24 cellular contexts compared by ENCODE assay signal in genomic region chr16:29126621-29127020, GRCh38.
DNase-seq lines count a peak whose midpoint lies in the region; ATAC-seq lines count a peak whose summit lies in the region.
"Had no signal": no experiment of that assay in that cellular context is flagged by ENCODE, and none has a peak within 500 bp of the region (broad histone marks: within the 10 kb centered on the region; RNA-seq: fewer than 3 reads in every experiment).

No MANE protein-coding gene starts in this region.

- no peaks in the 10 kb centered on the region for H3K9me3 ChIP-seq in CD4-positive, alpha-beta memory T cell (ENCODE audit: control insufficient read depth in 1 of 2, low read length in 2 of 2)
- H3K9me3 ChIP-seq: esophagus squamous epithelium, ovary, right atrium auricular region, upper lobe of left lung had no signal

- H3K4me3 Mint-ChIP-seq in activated T-cell treated with anti-CD3 and anti-CD28 coated beads, Interleukin-2, amount 50 U/mL, for 24 hours = no peak overlapping the region
- H3K4me3 Mint-ChIP-seq in CD4-positive, alpha-beta memory T cell = peak overlapping the region in 1 of 8 donors; percentile 32
- peak overlapping the region; percentile 22 to 54 for H3K4me3 Mint-ChIP-seq in effector memory CD8-positive, alpha-beta T cell
- peak overlapping the region; percentile 85 for H3K4me3 Mint-ChIP-seq in natural killer cell treated with Interleukin-12 subunit alpha and Interleukin-12 subunit beta and Interleukin-15 and Interleukin-18, amount 100 ng/mL, for 72 hours
- H3K4me3 Mint-ChIP-seq: activated naive CD4-positive, alpha-beta T cell treated with anti-CD3 and anti-CD28 coated beads for 36 hours; nephron had no signal

- peaks cover 67% of the 10 kb centered on the region for H3K36me3 Mint-ChIP-seq in activated T-cell treated with anti-CD3 and anti-CD28 coated beads, Interleukin-2, amount 50 U/mL, for 24 hours (ENCODE audit: low read depth)
- peaks cover 14 to 28% of the 10 kb centered on the region in 2 donors for H3K36me3 Mint-ChIP-seq in CD4-positive, alpha-beta memory T cell
- H3K36me3 Mint-ChIP-seq in effector memory CD8-positive, alpha-beta T cell (ENCODE audit: insufficient read depth) = peaks cover 25% of the 10 kb centered on the region
- no peaks in the 10 kb centered on the region for H3K36me3 Mint-ChIP-seq in natural killer cell treated with Interleukin-12 subunit alpha and Interleukin-12 subunit beta and Interleukin-15 and Interleukin-18, amount 100 ng/mL, for 72 hours

- H3K36me3 ChIP-seq in CD4-positive, alpha-beta memory T cell (ENCODE audit: insufficient read depth, low read length) = no peaks in the 10 kb centered on the region
- H3K36me3 ChIP-seq: esophagus squamous epithelium, ovary, right atrium auricular region, upper lobe of left lung had no signal

- no peak for DNase-seq in activated T-cell treated with anti-CD3 and anti-CD28 coated beads, Interleukin-2, amount 50 U/mL, for 24 hours
- no peak for DNase-seq in activated T-cell treated with anti-CD3 and anti-CD28 coated beads, Interleukin-2, amount 50 U/mL, for 48 hours
- no peak for DNase-seq in CD4-positive, alpha-beta memory T cell
- DNase-seq in effector memory CD8-positive, alpha-beta T cell = no peak
- no peak for DNase-seq in natural killer cell treated with Interleukin-12 subunit alpha and Interleukin-12 subunit beta and Interleukin-15 and Interleukin-18, amount 100 ng/mL, for 72 hours (ENCODE audit: low spot score)
- DNase-seq in medulla oblongata (ENCODE audit: extremely low spot score) = no peak
- DNase-seq in nucleus accumbens (lab: John Stamatoyannopoulos, UW) = no peak
- DNase-seq: Calu3; DND-41; esophagus squamous epithelium; HCEC 1CT; NCI-H1105; NCI-H1930; NCI-H526; ovary; stimulated activated CD4-positive, alpha-beta T cell treated with anti-CD3 and anti-CD28 coated beads, Interleukin-2, amount 100 ng/mL, for 48 hours; substantia nigra had no signal

- POLR2A ChIA-PET in CD4-positive, alpha-beta memory T cell (lab: Charles Lee; ENCODE audit: partially characterized antibody) = no interaction called here

- no peaks in the 10 kb centered on the region for H3K27me3 ChIP-seq in CD4-positive, alpha-beta memory T cell (ENCODE audit: insufficient read depth, low read length)
- H3K27me3 ChIP-seq: ovary, right atrium auricular region, upper lobe of left lung had no signal

- ATAC-seq in effector memory CD8-positive, alpha-beta T cell (replicated peaks) = no peak
- ATAC-seq in natural killer cell treated with Interleukin-12 subunit alpha and Interleukin-12 subunit beta and Interleukin-15 and Interleukin-18, amount 100 ng/mL, for 72 hours = no peak
- ATAC-seq in HG03095 (IDR thresholded peaks at IDR 0.05; ENCODE audit: unreplicated experiment) = no peak

- H3K9me3 Mint-ChIP-seq in activated T-cell treated with anti-CD3 and anti-CD28 coated beads, Interleukin-2, amount 50 U/mL, for 24 hours = no peaks in the 10 kb centered on the region
- H3K9me3 Mint-ChIP-seq in CD4-positive, alpha-beta memory T cell = no peaks in the 10 kb centered on the region
- H3K9me3 Mint-ChIP-seq in effector memory CD8-positive, alpha-beta T cell = no peaks in the 10 kb centered on the region
- no peaks in the 10 kb centered on the region for H3K9me3 Mint-ChIP-seq in natural killer cell treated with Interleukin-12 subunit alpha and Interleukin-12 subunit beta and Interleukin-15 and Interleukin-18, amount 100 ng/mL, for 72 hours
- H3K9me3 Mint-ChIP-seq: activated naive CD4-positive, alpha-beta T cell treated with anti-CD3 and anti-CD28 coated beads for 36 hours; nephron had no signal

- peak overlapping the region; percentile 57 for H3K27ac Mint-ChIP-seq in activated T-cell treated with anti-CD3 and anti-CD28 coated beads, Interleukin-2, amount 50 U/mL, for 24 hours
- H3K27ac Mint-ChIP-seq in CD4-positive, alpha-beta memory T cell = peak overlapping the region in 6 of 7 donors; percentile 19 to 87 (median 66)
- peak overlapping the region; percentile 62 to 78 for H3K27ac Mint-ChIP-seq in effector memory CD8-positive, alpha-beta T cell
- peak overlapping the region; percentile 93 for H3K27ac Mint-ChIP-seq in natural killer cell treated with Interleukin-12 subunit alpha and Interleukin-12 subunit beta and Interleukin-15 and Interleukin-18, amount 100 ng/mL, for 72 hours
- H3K27ac Mint-ChIP-seq: activated naive CD4-positive, alpha-beta T cell treated with anti-CD3 and anti-CD28 coated beads for 36 hours; B cell had no signal

- H3K27ac ChIP-seq in CD4-positive, alpha-beta memory T cell (ENCODE audit: low read depth, low read length) = no peak overlapping the region
- H3K27ac ChIP-seq: coronary artery, esophagus squamous epithelium, ovary, right atrium auricular region had no signal

- CTCF ChIA-PET in CD4-positive, alpha-beta memory T cell (lab: Charles Lee; ENCODE audit: partially characterized antibody) = no interaction called here

- intact Hi-C loops in CD4-positive, alpha-beta memory T cell (cut with micrococcal nuclease) = no loop called here

- no peak overlapping the region for H3K4me3 ChIP-seq in CD4-positive, alpha-beta memory T cell (ENCODE audit: low read length in 2 of 2)
- H3K4me3 ChIP-seq: coronary artery, esophagus squamous epithelium, ovary, right atrium auricular region, upper lobe of left lung had no signal

- H3K4me1 Mint-ChIP-seq in activated T-cell treated with anti-CD3 and anti-CD28 coated beads, Interleukin-2, amount 50 U/mL, for 24 hours (ENCODE audit: low read depth) = peaks cover 17% of the 10 kb centered on the region
- peaks cover 0 to 7% (median 4%) of the 10 kb centered on the region in 4 donors for H3K4me1 Mint-ChIP-seq in CD4-positive, alpha-beta memory T cell
- peaks cover 1 to 25% of the 10 kb centered on the region in 2 donors for H3K4me1 Mint-ChIP-seq in effector memory CD8-positive, alpha-beta T cell (ENCODE audit: low read depth in 2 of 2)
- H3K4me1 Mint-ChIP-seq in natural killer cell treated with Interleukin-12 subunit alpha and Interleukin-12 subunit beta and Interleukin-15 and Interleukin-18, amount 100 ng/mL, for 72 hours (ENCODE audit: low read depth in 2 of 2) = peaks cover 24 to 25% of the 10 kb centered on the region in 2 donors

- no peaks in the 10 kb centered on the region for H3K27me3 Mint-ChIP-seq in activated T-cell treated with anti-CD3 and anti-CD28 coated beads, Interleukin-2, amount 50 U/mL, for 24 hours
- H3K27me3 Mint-ChIP-seq in CD4-positive, alpha-beta memory T cell = no peaks in the 10 kb centered on the region
- H3K27me3 Mint-ChIP-seq in effector memory CD8-positive, alpha-beta T cell = no peaks in the 10 kb centered on the region
- H3K27me3 Mint-ChIP-seq in natural killer cell treated with Interleukin-12 subunit alpha and Interleukin-12 subunit beta and Interleukin-15 and Interleukin-18, amount 100 ng/mL, for 72 hours = no peaks in the 10 kb centered on the region
- H3K27me3 Mint-ChIP-seq: B cell had no signal

- H3K4me1 ChIP-seq in CD4-positive, alpha-beta memory T cell (ENCODE audit: insufficient read depth, low read length) = no peaks in the 10 kb centered on the region
